9 cellular contexts compared by ENCODE assay signal in the genomic region with DNA sequence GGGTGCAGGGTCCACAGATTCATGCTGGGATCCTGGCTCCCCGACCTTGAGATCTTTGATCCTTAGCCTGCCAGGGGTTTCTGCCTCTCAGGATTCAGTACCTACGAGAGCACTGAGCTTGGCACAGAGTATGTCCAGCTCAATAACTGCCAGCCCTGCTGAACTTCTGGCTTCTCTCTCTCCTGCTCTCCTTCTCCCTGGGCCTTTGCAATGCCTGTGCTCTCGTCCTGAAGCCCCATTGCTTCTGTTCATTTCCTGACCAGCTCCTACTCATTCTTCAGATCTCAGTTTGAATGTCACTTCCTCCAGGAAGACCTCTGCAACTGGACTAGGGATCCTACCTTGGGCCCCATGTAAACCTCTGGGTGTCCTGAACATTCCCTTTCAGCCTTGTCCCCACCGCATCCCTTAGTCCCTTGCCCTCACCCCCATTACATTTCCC.
A peak's percentile ranks its signal among the peaks of the same experiment; 100 is the strongest.
DNase-seq lines count a peak whose midpoint lies in the region; ATAC-seq and TF ChIP-seq lines count a peak whose summit lies in the region.
"Had no signal": no experiment of that assay in that cellular context is flagged by ENCODE, and none has a peak within 500 bp of the region (broad histone marks: within the 10 kb centered on the region; RNA-seq: fewer than 3 reads in every experiment).

No MANE protein-coding gene starts in this region.

- peak overlapping the region; percentile 86 for H2AFZ ChIP-seq in osteoblast (ENCODE audit: low read length)

- DNase-seq in cardiac septum (ENCODE audit: low spot score) (peak; percentile 56), left ventricle myocardium superior (no peak), osteoblast (ENCODE audit: insufficient read length, low spot score, missing footprints) (no peak), vagina (ENCODE audit: extremely low spot score in 2 of 2) (no peak), DMS153 (lab: John Stamatoyannopoulos, UW) (no peak), NOMO-1 treated with dmso at 0.1 percent for 144 hours (lab: John Stamatoyannopoulos, UW; ENCODE audit: unreplicated experiment) (no peak), SKM-1 (lab: John Stamatoyannopoulos, UW; ENCODE audit: unreplicated experiment) (no peak)
- DNase-seq: stimulated activated naive CD8-positive, alpha-beta T cell treated with anti-CD3 and anti-CD28 coated beads, Interleukin-15, Interleukin-2, amounts not matched to agents 100 U/mL and 50 U/mL, for 24 hours had no signal

- H3K27me3 ChIP-seq in esophagus (ENCODE audit: control insufficient read depth in 1 of 2, insufficient read depth in 2 of 2, low read length in 2 of 2) = no peaks in the 10 kb centered on the region
- no peaks in the 10 kb centered on the region for H3K27me3 ChIP-seq in osteoblast (ENCODE audit: insufficient read depth, low read length)
- no peaks in the 10 kb centered on the region for H3K27me3 ChIP-seq in vagina

- no peak for TF ChIP-seq POLR2A in vagina (IDR thresholded peaks at IDR 0.05)

- H3K9me3 ChIP-seq in esophagus (ENCODE audit: control insufficient read depth in 2 of 2, insufficient read depth in 1 of 2, low read depth in 1 of 2, low read length in 1 of 2) (no peaks in the 10 kb centered on the region), osteoblast (ENCODE audit: low read depth, low read length) (no peaks in the 10 kb centered on the region), vagina (no peaks in the 10 kb centered on the region)

- H3K4me1 ChIP-seq in esophagus (ENCODE audit: control insufficient read depth in 2 of 2, insufficient read depth in 2 of 2, low read length in 1 of 2) (peaks cover 11 to 18% of the 10 kb centered on the region in 2 donors), osteoblast (ENCODE audit: insufficient read depth, low read length) (peaks cover 50% of the 10 kb centered on the region), vagina (peaks cover 73% of the 10 kb centered on the region)

- peak overlapping the region; percentile 71 for H3K4me2 ChIP-seq in osteoblast (ENCODE audit: insufficient read depth, low read length)

- WGBS in esophagus, 2 donors = 28 to 40% methylated on average over 4 of the region's 4 CpGs

- no peaks in the 10 kb centered on the region for H3K79me2 ChIP-seq in osteoblast (ENCODE audit: insufficient read depth, low read length)

- H3K4me3 ChIP-seq in esophagus (ENCODE audit: low read depth in 1 of 2, low read length in 2 of 2) (no peak overlapping the region), osteoblast (ENCODE audit: insufficient read depth, low read length) (peak overlapping the region; percentile 45), vagina (peak overlapping the region in 1 of 2 donors; percentile 18)

- ATAC-seq in left ventricle myocardium superior = no peak
- ATAC-seq: stimulated activated naive CD8-positive, alpha-beta T cell treated with anti-CD3 and anti-CD28 coated beads, Interleukin-15, Interleukin-2, amounts not matched to agents 100 U/mL and 50 U/mL, for 24 hours had no signal

- H3K36me3 ChIP-seq in esophagus (ENCODE audit: control insufficient read depth in 2 of 2, insufficient read depth in 2 of 2, low read length in 1 of 2) = no peaks in the 10 kb centered on the region
- H3K36me3 ChIP-seq in osteoblast (ENCODE audit: insufficient read depth, low read length) = no peaks in the 10 kb centered on the region
- no peaks in the 10 kb centered on the region for H3K36me3 ChIP-seq in vagina

- no peak for TF ChIP-seq CTCF in osteoblast (IDR thresholded peaks at IDR 0.05; ENCODE audit: extremely low read depth, low read depth, low read length)
- no peak for TF ChIP-seq CTCF in vagina (IDR thresholded peaks at IDR 0.05)

- intact Hi-C loops in cardiac septum (cut with DNase I) (no loop called here), left ventricle myocardium superior (cut with micrococcal nuclease) (no loop called here), vagina (cut with DNase I) (no loop called here)

- H3K27ac ChIP-seq in esophagus (ENCODE audit: low read depth in 2 of 2, low read length in 1 of 2) (peak overlapping the region; percentile 53 to 84), osteoblast (ENCODE audit: low read depth, low read length) (peak overlapping the region; percentile 81), vagina (peak overlapping the region; percentile 77)

- no peaks in the 10 kb centered on the region for H4K20me1 ChIP-seq in osteoblast (ENCODE audit: insufficient read depth, low read length)
